37 cellular contexts compared by ENCODE assay signal in the genomic region with DNA sequence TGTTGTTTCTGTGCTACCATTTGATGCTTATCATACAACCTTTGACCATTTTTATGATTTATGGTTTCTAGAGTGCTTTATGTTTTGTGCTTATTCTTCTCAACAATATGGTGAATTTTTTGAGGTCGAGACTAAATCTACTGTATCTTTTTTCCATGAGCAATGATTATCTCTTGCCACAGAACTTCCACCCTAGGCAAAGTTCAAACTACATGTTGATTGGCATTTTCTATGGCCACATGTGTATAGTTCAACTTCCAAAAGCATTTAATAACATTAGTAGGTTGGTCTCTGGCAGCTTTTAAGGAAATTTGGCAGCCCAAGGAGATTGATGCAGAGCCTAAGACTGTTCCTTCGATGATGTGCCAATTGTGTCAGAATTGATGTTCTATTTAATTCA.
"Had no signal": no experiment of that assay in that cellular context is flagged by ENCODE, and none has a peak within 500 bp of the region (broad histone marks: within the 10 kb centered on the region; RNA-seq: fewer than 3 reads in every experiment).

No MANE protein-coding gene starts in this region.

- H3K27me3 ChIP-seq: cardiac muscle cell had no signal

- ATAC-seq: activated CD4-positive, alpha-beta T cell treated with anti-CD3 and anti-CD28 coated beads for 36 hours; activated CD4-positive, CD25-positive, alpha-beta regulatory T cell treated with anti-CD3 and anti-CD28 coated beads, Interleukin-2, amount 50 U/mL, for 24 hours; activated CD8-positive, alpha-beta memory T cell treated with anti-CD3 and anti-CD28 coated beads, Interleukin-2, amount 10 ng/mL, durations not matched to agents 7 days and 5 days; activated CD8-positive, alpha-beta T cell treated with anti-CD3 and anti-CD28 coated beads, Interleukin-2, amount 10 ng/mL, durations not matched to agents 7 days and 5 days; activated naive CD8-positive, alpha-beta T cell treated with anti-CD3 and anti-CD28 coated beads, Interleukin-2, amount 50 U/mL, for 24 hours; T-cell; WTC11 had no signal

- H3K9me3 ChIP-seq: ascending aorta had no signal

- H3K36me3 ChIP-seq: ascending aorta, cardiac muscle cell, WERI-Rb-1 had no signal

- H3K27ac Mint-ChIP-seq: activated CD4-positive, alpha-beta memory T cell treated with anti-CD3 and anti-CD28 coated beads, Interleukin-2, amount 10 ng/mL, durations not matched to agents 7 days and 5 days; activated CD4-positive, alpha-beta T cell treated with anti-CD3 and anti-CD28 coated beads for 36 hours; activated CD4-positive, alpha-beta T cell treated with anti-CD3 and anti-CD28 coated beads, Interleukin-2, amount 10 ng/mL, durations not matched to agents 7 days and 5 days; activated CD8-positive, alpha-beta memory T cell treated with anti-CD3 and anti-CD28 coated beads, Interleukin-2, amount 10 ng/mL, durations not matched to agents 7 days and 5 days; activated CD8-positive, alpha-beta T cell treated with anti-CD3 and anti-CD28 coated beads, Interleukin-2, amount 10 ng/mL, durations not matched to agents 7 days and 5 days; activated naive CD4-positive, alpha-beta T cell treated with anti-CD3 and anti-CD28 coated beads, Interleukin-2, amount 10 ng/mL, durations not matched to agents 7 days and 5 days; activated naive CD4-positive, alpha-beta T cell treated with anti-CD3 and anti-CD28 coated beads, Interleukin-2, amount 50 U/mL, for 24 hours; activated naive CD8-positive, alpha-beta T cell; activated naive CD8-positive, alpha-beta T cell treated with anti-CD3 and anti-CD28 coated beads, Interleukin-2, amount 10 ng/mL, durations not matched to agents 7 days and 5 days; activated naive CD8-positive, alpha-beta T cell treated with anti-CD3 and anti-CD28 coated beads, Interleukin-2, amount 50 U/mL, for 24 hours; activated T-cell treated with anti-CD3 and anti-CD28 coated beads, Interleukin-2, amount 50 U/mL, for 24 hours; T-cell; T-helper 1 cell treated with Interleukin-12 subunit alpha and Interleukin-12 subunit beta and Interleukin-4 antibody, amounts not matched to agents 30 μg/mL and 1 μg/mL, for 36 hours; T-helper 2 cell treated with Interferon-gamma antibody and Interleukin-4, amounts not matched to agents 5 μg/mL and 100 μg/mL, for 36 hours; WTC11 had no signal

- FAIRE-seq: bronchial epithelial cell, TTC549 had no signal

- H3K27me3 Mint-ChIP-seq: activated CD4-positive, alpha-beta memory T cell treated with anti-CD3 and anti-CD28 coated beads, Interleukin-2, amount 10 ng/mL, durations not matched to agents 7 days and 5 days; activated naive CD4-positive, alpha-beta T cell treated with anti-CD3 and anti-CD28 coated beads, Interleukin-2, amount 50 U/mL, for 24 hours; activated naive CD8-positive, alpha-beta T cell; activated T-cell treated with anti-CD3 and anti-CD28 coated beads, Interleukin-2, amount 50 U/mL, for 24 hours; T-cell had no signal

- DNase-seq: activated CD4-positive, alpha-beta memory T cell treated with anti-CD3 and anti-CD28 coated beads, Interleukin-2, amount 10 ng/mL, durations not matched to agents 7 days and 5 days; activated CD4-positive, alpha-beta T cell treated with anti-CD3 and anti-CD28 coated beads for 1 hour; activated CD4-positive, alpha-beta T cell treated with anti-CD3 and anti-CD28 coated beads for 36 hours; activated CD4-positive, alpha-beta T cell treated with anti-CD3 and anti-CD28 coated beads for 48 hours; activated CD4-positive, alpha-beta T cell treated with anti-CD3 and anti-CD28 coated beads, Interleukin-2, amount 10 ng/mL, durations not matched to agents 7 days and 5 days; activated CD4-positive, alpha-beta T cell treated with anti-CD3 and anti-CD28 coated beads, Interleukin-2, amount 50 U/mL, for 48 hours; activated CD4-positive, CD25-positive, alpha-beta regulatory T cell; activated CD8-positive, alpha-beta memory T cell treated with anti-CD3 and anti-CD28 coated beads for 24 hours; activated CD8-positive, alpha-beta memory T cell treated with anti-CD3 and anti-CD28 coated beads, Interleukin-2, amount 10 ng/mL, durations not matched to agents 7 days and 5 days; activated CD8-positive, alpha-beta memory T cell treated with anti-CD3 and anti-CD28 coated beads, Interleukin-2, amount 50 U/mL, for 48 hours; activated CD8-positive, alpha-beta T cell treated with anti-CD3 and anti-CD28 coated beads, Interleukin-2, amount 10 ng/mL, durations not matched to agents 7 days and 5 days; activated effector memory CD4-positive, alpha-beta T cell treated with anti-CD3 and anti-CD28 coated beads, Interleukin-2, amount 50 U/mL, for 16 hours; activated gamma-delta T cell treated with Interleukin-2 at 50 U/mL for 16 hours; activated naive CD4-positive, alpha-beta T cell; activated naive CD4-positive, alpha-beta T cell treated with anti-CD3 and anti-CD28 coated beads, Interleukin-2, amount 10 ng/mL, durations not matched to agents 7 days and 5 days; activated naive CD8-positive, alpha-beta T cell treated with anti-CD3 and anti-CD28 coated beads, Interleukin-2, amount 10 ng/mL, durations not matched to agents 7 days and 5 days; activated naive CD8-positive, alpha-beta T cell treated with anti-CD3 and anti-CD28 coated beads, Interleukin-2, amount 50 U/mL, for 24 hours; activated T-cell treated with anti-CD3 and anti-CD28 coated beads, Interleukin-2, amount 50 U/mL, for 24 hours; activated T-cell treated with anti-CD3 and anti-CD28 coated beads, Interleukin-2, amount 50 U/mL, for 48 hours; amygdala; anterior cingulate cortex; caudate nucleus; T-cell; T-helper 2 cell; T-helper 9 cell; WERI-Rb-1 had no signal

- H3K4me1 ChIP-seq: ascending aorta had no signal

- H3K4me3 ChIP-seq: ascending aorta, cardiac muscle cell had no signal

- H3K36me3 Mint-ChIP-seq: activated naive CD8-positive, alpha-beta T cell; activated naive CD8-positive, alpha-beta T cell treated with anti-CD3 and anti-CD28 coated beads, Interleukin-2, amount 10 ng/mL, durations not matched to agents 7 days and 5 days; brain; WTC11 had no signal

- H3K4me3 Mint-ChIP-seq: activated CD4-positive, alpha-beta memory T cell treated with anti-CD3 and anti-CD28 coated beads, Interleukin-2, amount 10 ng/mL, durations not matched to agents 7 days and 5 days; activated CD4-positive, alpha-beta T cell treated with anti-CD3 and anti-CD28 coated beads for 36 hours; activated CD4-positive, alpha-beta T cell treated with anti-CD3 and anti-CD28 coated beads, Interleukin-2, amount 10 ng/mL, durations not matched to agents 7 days and 5 days; activated CD8-positive, alpha-beta memory T cell treated with anti-CD3 and anti-CD28 coated beads, Interleukin-2, amount 10 ng/mL, durations not matched to agents 7 days and 5 days; activated CD8-positive, alpha-beta T cell treated with anti-CD3 and anti-CD28 coated beads, Interleukin-2, amount 10 ng/mL, durations not matched to agents 7 days and 5 days; activated naive CD4-positive, alpha-beta T cell treated with anti-CD3 and anti-CD28 coated beads, Interleukin-2, amount 10 ng/mL, durations not matched to agents 7 days and 5 days; activated naive CD4-positive, alpha-beta T cell treated with anti-CD3 and anti-CD28 coated beads, Interleukin-2, amount 50 U/mL, for 24 hours; activated naive CD8-positive, alpha-beta T cell; activated naive CD8-positive, alpha-beta T cell treated with anti-CD3 and anti-CD28 coated beads, Interleukin-2, amount 10 ng/mL, durations not matched to agents 7 days and 5 days; activated T-cell treated with anti-CD3 and anti-CD28 coated beads, Interleukin-2, amount 50 U/mL, for 24 hours; T-cell; T-helper 1 cell treated with Interleukin-12 subunit alpha and Interleukin-12 subunit beta and Interleukin-4 antibody, amounts not matched to agents 30 μg/mL and 1 μg/mL, for 36 hours; T-helper 2 cell treated with Interferon-gamma antibody and Interleukin-4, amounts not matched to agents 5 μg/mL and 100 μg/mL, for 36 hours; WTC11 had no signal

- H3K27ac ChIP-seq: ascending aorta, cardiac muscle cell, WERI-Rb-1 had no signal

- H3K4me1 Mint-ChIP-seq: activated naive CD4-positive, alpha-beta T cell treated with anti-CD3 and anti-CD28 coated beads, Interleukin-2, amount 10 ng/mL, durations not matched to agents 7 days and 5 days; activated naive CD4-positive, alpha-beta T cell treated with anti-CD3 and anti-CD28 coated beads, Interleukin-2, amount 50 U/mL, for 24 hours had no signal
